17 cellular contexts compared by ENCODE assay signal in genomic region chr4:123589361-123589760, GRCh38.
DNase-seq lines count a peak whose midpoint lies in the region; ATAC-seq and TF ChIP-seq lines count a peak whose summit lies in the region.
"Had no signal": no experiment of that assay in that cellular context is flagged by ENCODE, and none has a peak within 500 bp of the region (broad histone marks: within the 10 kb centered on the region; RNA-seq: fewer than 3 reads in every experiment).

No MANE protein-coding gene starts in this region.

- CTCF ChIA-PET in PC-9 (lab: Charles Lee) = interaction anchor here (0.7 kb wide), 1 partner anchor 190 kb away, joined by 3 read pairs; no protein-coding TSS in a partner anchor

- no peaks in the 10 kb centered on the region for H3K4me1 ChIP-seq in right atrium auricular region
- H3K4me1 ChIP-seq in right cardiac atrium (ENCODE audit: control insufficient read depth, insufficient read depth, low read length) = no peaks in the 10 kb centered on the region
- H3K4me1 ChIP-seq in PC-9 (replicated peaks; ENCODE audit: insufficient read depth) = peaks cover 28% of the 10 kb centered on the region
- peaks cover 7 to 22% of the 10 kb centered on the region in 2 donors for H3K4me1 ChIP-seq in mucosa of rectum (ENCODE audit: control insufficient read depth in 2 of 2, insufficient read depth in 2 of 2, low read length in 2 of 2)
- peaks cover 22% of the 10 kb centered on the region for H3K4me1 ChIP-seq in vagina
- H3K4me1 ChIP-seq: uterus had no signal

- POLR2A ChIA-PET in PC-9 (lab: Charles Lee; ENCODE audit: unreplicated experiment) = interaction anchor here (0.7 kb wide), 1 partner anchor 158 kb away, joined by 4 read pairs; no protein-coding TSS in a partner anchor

- no peak for TF ChIP-seq CTCF in right atrium auricular region (IDR thresholded peaks at IDR 0.05)
- no peak for TF ChIP-seq CTCF in PC-9 (conservative IDR thresholded peaks at IDR 0.05)
- no peak for TF ChIP-seq CTCF in vagina (IDR thresholded peaks at IDR 0.05)

- H3K36me3 ChIP-seq in right atrium auricular region (no peaks in the 10 kb centered on the region), PC-9 (ENCODE audit: low read depth) (0 out of 2 replicates have a peak, but pooled peaks cover 5% of the 10 kb centered on the region), mucosa of rectum (ENCODE audit: control insufficient read depth in 2 of 2, insufficient read depth in 2 of 2, low read length in 2 of 2) (no peaks in the 10 kb centered on the region), vagina (no peaks in the 10 kb centered on the region)
- H3K36me3 ChIP-seq: uterus had no signal

- no peaks in the 10 kb centered on the region for H3K27me3 ChIP-seq in right atrium auricular region
- H3K27me3 ChIP-seq in right cardiac atrium (ENCODE audit: control insufficient read depth, insufficient read depth) = no peaks in the 10 kb centered on the region
- H3K27me3 ChIP-seq in PC-9 (ENCODE audit: insufficient read depth, low read depth) = no peaks in the 10 kb centered on the region
- no peaks in the 10 kb centered on the region for H3K27me3 ChIP-seq in mucosa of rectum (ENCODE audit: control insufficient read depth in 2 of 2, insufficient read depth in 2 of 2, low read length in 2 of 2)
- H3K27me3 ChIP-seq in vagina = no peaks in the 10 kb centered on the region
- H3K27me3 ChIP-seq: uterus had no signal

- H2AFZ ChIP-seq in PC-9 = no peak overlapping the region

- DNase-seq in right atrium auricular region (ENCODE audit: low spot score) (no peak), right cardiac atrium (no peak), PC-9 (no peak), vagina (ENCODE audit: extremely low spot score in 2 of 2) (no peak), NCI-H2171 (lab: John Stamatoyannopoulos, UW) (no peak), C1 segment of cervical spinal cord (lab: John Stamatoyannopoulos, UW) (no peak), GDM1 (lab: John Stamatoyannopoulos, UW) (no peak)
- DNase-seq: activated CD8-positive, alpha-beta T cell treated with anti-CD3 and anti-CD28 coated beads for 36 hours; activated naive CD8-positive, alpha-beta T cell treated with anti-CD3 and anti-CD28 coated beads, Interleukin-2, amount 50 U/mL, for 24 hours; activated T-cell treated with anti-CD3 and anti-CD28 coated beads, Interleukin-2, amount 50 U/mL, for 72 hours; NCI-H187 treated with DMSO at 0.1 percent for 48 hours; NCI-H446 treated with DMSO at 0.1 percent for 48 hours; stimulated activated CD4-positive, alpha-beta T cell treated with anti-CD3 and anti-CD28 coated beads, Interleukin-12 subunit alpha, Interleukin-12 subunit beta, amount 100 ng/mL, for 4 hours; stimulated activated naive CD8-positive, alpha-beta T cell treated with anti-CD3 and anti-CD28 coated beads, Interleukin-15, Interleukin-2, amounts not matched to agents 100 U/mL and 50 U/mL, for 24 hours; SW 1271; uterus had no signal

- no peaks in the 10 kb centered on the region for H3K9me2 ChIP-seq in PC-9 (ENCODE audit: insufficient read depth)

- H3F3A ChIP-seq in PC-9 (ENCODE audit: insufficient read depth, low read depth) = peaks cover 31% of the 10 kb centered on the region

- no peak for TF ChIP-seq POLR2A in vagina (IDR thresholded peaks at IDR 0.05)

- H3K79me2 ChIP-seq in PC-9 (ENCODE audit: low read depth) = no peaks in the 10 kb centered on the region

- intact Hi-C loops in right cardiac atrium (cut with DNase I) = no loop called here
- intact Hi-C loops in PC-9 (cut with micrococcal nuclease; ENCODE audit: unreplicated experiment) = no loop called here
- intact Hi-C loops in vagina (cut with DNase I) = no loop called here

- H3K4me3 ChIP-seq in right atrium auricular region = no peak overlapping the region
- H3K4me3 ChIP-seq in right cardiac atrium (ENCODE audit: low read length) = no peak overlapping the region
- H3K4me3 ChIP-seq in PC-9 = no peak overlapping the region
- H3K4me3 ChIP-seq in mucosa of rectum (ENCODE audit: low read length in 2 of 2) = no peak overlapping the region
- H3K4me3 ChIP-seq in vagina = no peak overlapping the region
- H3K4me3 ChIP-seq: uterus had no signal

- no peak overlapping the region for H3K9ac ChIP-seq in mucosa of rectum (ENCODE audit: low read depth in 1 of 2, low read length in 2 of 2)

- H3K4me2 ChIP-seq in PC-9 = no peak overlapping the region

- BruUV-seq in PC-9 (replicated peaks; lab: Mats Ljungman, UMichigan) = no TSS peak

- no peaks in the 10 kb centered on the region for H4K20me1 ChIP-seq in PC-9 (ENCODE audit: insufficient read depth)

- no peak for ATAC-seq in right cardiac atrium
- ATAC-seq: activated CD8-positive, alpha-beta T cell treated with anti-CD3 and anti-CD28 coated beads for 36 hours had no signal

- H3K9me3 ChIP-seq in right atrium auricular region (no peaks in the 10 kb centered on the region), right cardiac atrium (ENCODE audit: control insufficient read depth, low read length) (no peaks in the 10 kb centered on the region), PC-9 (ENCODE audit: insufficient read depth, low read depth) (peaks cover 22% of the 10 kb centered on the region), mucosa of rectum (ENCODE audit: control insufficient read depth in 2 of 2, low read length in 2 of 2) (no peaks in the 10 kb centered on the region), vagina (no peaks in the 10 kb centered on the region)
- H3K9me3 ChIP-seq: uterus had no signal

- H3K27ac ChIP-seq in right atrium auricular region (peak overlapping the region; percentile 14 to 59), right cardiac atrium (ENCODE audit: low read length) (no peak overlapping the region), PC-9 (peak overlapping the region; percentile 67; the same call in 1 of the 2 replicates), mucosa of rectum (ENCODE audit: low read depth in 2 of 2, low read length in 2 of 2) (peak overlapping the region; percentile 80 to 90), vagina (peak overlapping the region; percentile 61)

- 83% methylated on average over 3 of the region's 3 CpGs for WGBS in right cardiac atrium
